ENCODE assay signal across 8 cellular contexts in the genomic region with DNA sequence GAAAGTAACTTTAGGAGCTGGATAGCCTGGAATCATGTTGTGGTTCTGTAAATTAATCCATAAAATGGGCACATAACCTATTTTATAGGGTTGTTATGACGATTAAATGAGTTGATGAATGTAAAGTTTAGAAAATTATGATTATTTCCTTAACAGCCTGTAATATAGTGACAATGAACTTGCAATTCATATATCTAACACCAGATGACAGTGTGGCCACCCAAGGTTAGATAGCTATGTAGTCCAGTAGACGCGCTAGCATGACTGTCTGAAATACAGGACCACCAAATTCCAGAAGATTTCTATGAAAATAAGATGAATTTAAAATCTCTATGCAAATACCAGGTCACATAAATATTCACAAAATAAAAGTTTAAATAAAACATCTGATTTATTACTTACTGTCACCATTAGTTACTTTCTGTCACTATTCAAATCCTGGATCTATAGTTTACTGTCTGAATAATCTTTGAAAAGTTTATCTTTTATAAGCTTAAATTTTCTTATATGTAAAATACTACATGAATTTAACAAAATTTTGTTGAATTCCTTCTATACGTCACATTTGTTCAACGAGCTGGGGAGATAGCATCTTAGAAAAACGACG. TPM values are rescaled to one million over a fixed set of nuclear protein-coding genes. Genes with fewer than 3 reads are reported as not detected.
DNase-seq lines count a peak whose midpoint lies in the region; ATAC-seq and TF ChIP-seq lines count a peak whose summit lies in the region.

No MANE protein-coding gene starts in this region.

- no peak overlapping the region for H3K4me3 ChIP-seq in AG04450 (ENCODE audit: low read depth, low read length)
- no peak overlapping the region for H3K4me3 ChIP-seq in Loucy (ENCODE audit: low read length, poor library complexity, severe bottlenecking)
- no peak overlapping the region for H3K4me3 ChIP-seq in upper lobe of left lung

- POLR2A ChIA-PET in AG04450 (lab: Yijun Ruan, JAX) (no interaction called here), HEK293T (lab: Yijun Ruan, JAX) (no interaction called here)

- no peaks in the 10 kb centered on the region for H3K4me1 ChIP-seq in Loucy (ENCODE audit: insufficient read depth, low read length, poor library complexity, severe bottlenecking)
- H3K4me1 ChIP-seq in upper lobe of left lung = no peaks in the 10 kb centered on the region

- no peaks in the 10 kb centered on the region for H3K27me3 Mint-ChIP-seq in activated naive CD8-positive, alpha-beta T cell treated with anti-CD3 and anti-CD28 coated beads, Interleukin-2, amount 50 U/mL, for 24 hours

- H4K20me1 ChIP-seq in Loucy (ENCODE audit: insufficient read depth, low read length, poor library complexity, severe bottlenecking) = no peaks in the 10 kb centered on the region

- TF ChIP-seq CTCF in AG04450 (IDR thresholded peaks at IDR 0.05; ENCODE audit: low read depth, low read length) (peak; percentile 93), Loucy (conservative IDR thresholded peaks at IDR 0.05; ENCODE audit: low read length) (peak; percentile 65), upper lobe of left lung (IDR thresholded peaks at IDR 0.05) (peak; percentile 38 to 84 (median 75))

- no peaks in the 10 kb centered on the region for H3F3A ChIP-seq in Loucy (ENCODE audit: low read depth)

- no peak overlapping the region for H3K27ac ChIP-seq in AG04450 (ENCODE audit: low read depth, low read length)
- H3K27ac ChIP-seq in upper lobe of left lung = no peak overlapping the region

- H3K9me2 ChIP-seq in Loucy (replicated peaks; ENCODE audit: low read depth, low read length) = no peaks in the 10 kb centered on the region

- no peak overlapping the region for H3K4me2 ChIP-seq in Loucy (ENCODE audit: low read depth, low read length, poor library complexity, severe bottlenecking)

- peak; percentile 78 for ATAC-seq in activated naive CD8-positive, alpha-beta T cell treated with anti-CD3 and anti-CD28 coated beads, Interleukin-2, amount 50 U/mL, for 24 hours
- ATAC-seq in upper lobe of left lung (ENCODE audit: low FRiP score in 2 of 2) = peak in 1 of 2 donors; percentile 86

- TF ChIP-seq POLR2A in upper lobe of left lung (IDR thresholded peaks at IDR 0.05) = no peak

- H3K4me3 Mint-ChIP-seq in activated naive CD8-positive, alpha-beta T cell treated with anti-CD3 and anti-CD28 coated beads, Interleukin-2, amount 50 U/mL, for 24 hours = no peak overlapping the region

- no peaks in the 10 kb centered on the region for H3K79me2 ChIP-seq in Loucy (ENCODE audit: insufficient read depth, low read length)

- H3K27me3 ChIP-seq in AG04450 (ENCODE audit: control insufficient read depth, insufficient read depth, low read length) (no peaks in the 10 kb centered on the region), Loucy (ENCODE audit: insufficient read depth, low read length, poor library complexity, severe bottlenecking) (no peaks in the 10 kb centered on the region), upper lobe of left lung (no peaks in the 10 kb centered on the region)

- CTCF ChIA-PET in AG04450 (lab: Charles Lee) (interaction anchor here (0.8 to 2.6 kb wide), 17 partner anchors 9 to 323 kb away, joined by 3 to 125 read pairs (median 5); a partner anchor contains a TSS), HEK293T (lab: Yijun Ruan, JAX) (interaction anchor here (0.6 to 1.1 kb wide), 6 partner anchors 8 to 936 kb away, joined by 3 read pairs; a partner anchor contains a TSS)

- no peak overlapping the region for H3K9ac ChIP-seq in Loucy (ENCODE audit: low read depth, low read length, poor library complexity, severe bottlenecking)

- no peak overlapping the region for H3K27ac Mint-ChIP-seq in activated naive CD8-positive, alpha-beta T cell treated with anti-CD3 and anti-CD28 coated beads, Interleukin-2, amount 50 U/mL, for 24 hours

- H3K9me3 ChIP-seq in AG04450 (ENCODE audit: control insufficient read depth, insufficient read depth, low read length) (no peaks in the 10 kb centered on the region), Loucy (ENCODE audit: insufficient read depth, low read depth, low read length) (no peaks in the 10 kb centered on the region), upper lobe of left lung (no peaks in the 10 kb centered on the region)

- no peaks in the 10 kb centered on the region for H3K9me3 Mint-ChIP-seq in activated naive CD8-positive, alpha-beta T cell treated with anti-CD3 and anti-CD28 coated beads, Interleukin-2, amount 50 U/mL, for 24 hours

- no peak overlapping the region for H2AFZ ChIP-seq in Loucy (ENCODE audit: low read length)

- no peaks in the 10 kb centered on the region for H3K4me1 Mint-ChIP-seq in activated naive CD8-positive, alpha-beta T cell treated with anti-CD3 and anti-CD28 coated beads, Interleukin-2, amount 50 U/mL, for 24 hours

- H3K36me3 ChIP-seq in Loucy (ENCODE audit: insufficient read depth, low read length) (no peaks in the 10 kb centered on the region), upper lobe of left lung (no peaks in the 10 kb centered on the region)

- DNase-seq in AG04450 (ENCODE audit: low read depth, low spot score) (no peak), GM03348 (ENCODE audit: low spot score) (peak; percentile 23), HEK293T (ENCODE audit: extremely low spot score) (peak; percentile 36), inferior parietal cortex (ENCODE audit: extremely low spot score) (peak; percentile 49), upper lobe of left lung (peak in 1 of 2 donors; percentile 34), UCSD-AML1 (lab: John Stamatoyannopoulos, UW; ENCODE audit: unreplicated experiment) (no peak)
- DNase-seq in activated naive CD8-positive, alpha-beta T cell treated with anti-CD3 and anti-CD28 coated beads, Interleukin-2, amount 50 U/mL, for 24 hours = no peak

- no peak for TF ChIP-seq EP300 in upper lobe of left lung (IDR thresholded peaks at IDR 0.05)

- WGBS in upper lobe of left lung, 2 donors = 77% methylated on average over 7 of the region's 7 CpGs

- H3K36me3 Mint-ChIP-seq in activated naive CD8-positive, alpha-beta T cell treated with anti-CD3 and anti-CD28 coated beads, Interleukin-2, amount 50 U/mL, for 24 hours (ENCODE audit: low read depth) = no peaks in the 10 kb centered on the region

TF ChIP-seq in HEK293T, 16 proteins besides CTCF, POLR2A, EP300 and RAD21:
- TF ChIP-seq ZNF384 (IDR thresholded peaks at IDR 0.05) (no peak), FOXM1 (IDR thresholded peaks at IDR 0.05; ENCODE audit: borderline replicate concordance) (no peak), HDGF (IDR thresholded peaks at IDR 0.05; ENCODE audit: borderline replicate concordance) (no peak), CTBP1 (IDR thresholded peaks at IDR 0.05; ENCODE audit: borderline replicate concordance) (no peak), TARDBP (IDR thresholded peaks at IDR 0.05) (no peak), FOXK2 (IDR thresholded peaks at IDR 0.05) (no peak), BHLHE40 (IDR thresholded peaks at IDR 0.05; ENCODE audit: borderline replicate concordance) (no peak), SP1 (IDR thresholded peaks at IDR 0.05) (no peak), LEF1 (IDR thresholded peaks at IDR 0.05; ENCODE audit: borderline replicate concordance) (no peak), NFRKB (IDR thresholded peaks at IDR 0.05) (no peak), FOXA1 (IDR thresholded peaks at IDR 0.05) (no peak), ELF4 (IDR thresholded peaks at IDR 0.05) (no peak), SUZ12 (IDR thresholded peaks at IDR 0.05) (no peak), ARNT (IDR thresholded peaks at IDR 0.05) (no peak), L3MBTL2 (conservative IDR thresholded peaks at IDR 0.05) (no peak)
- TF ChIP-seq, protein P1, sequence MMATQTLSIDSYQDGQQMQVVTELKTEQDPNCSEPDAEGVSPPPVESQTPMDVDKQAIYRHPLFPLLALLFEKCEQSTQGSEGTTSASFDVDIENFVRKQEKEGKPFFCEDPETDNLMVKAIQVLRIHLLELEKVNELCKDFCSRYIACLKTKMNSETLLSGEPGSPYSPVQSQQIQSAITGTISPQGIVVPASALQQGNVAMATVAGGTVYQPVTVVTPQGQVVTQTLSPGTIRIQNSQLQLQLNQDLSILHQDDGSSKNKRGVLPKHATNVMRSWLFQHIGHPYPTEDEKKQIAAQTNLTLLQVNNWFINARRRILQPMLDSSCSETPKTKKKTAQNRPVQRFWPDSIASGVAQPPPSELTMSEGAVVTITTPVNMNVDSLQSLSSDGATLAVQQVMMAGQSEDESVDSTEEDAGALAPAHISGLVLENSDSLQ (IDR thresholded peaks at IDR 0.05) = no peak

RNA-seq across cellular contexts. Expression of a gene that starts 26.1 kb away (rescaled TPM):
- polyA plus RNA-seq in AG04450 (2011; rRNA removed) = 5.3 and 6.3 TPM in 2 replicates
- 7.7 and 8.3 TPM in 2 replicates for polyA minus RNA-seq in AG04450 (2011; rRNA and poly(A)+ RNA removed)
- 10 to 100 TPM in 1 of 6 donors, 1 to 10 TPM in 5; 2.6 to 12.5 (median 6.8) TPM for total RNA-seq in upper lobe of left lung

Comparison
In these comparisons a context has a peak if more than half of its experiments do, and no peak if none do; other contexts are left out.
1. DNase-seq: peak in GM03348 (single experiment), HEK293T (single experiment) and inferior parietal cortex (single experiment); none in AG04450 (single experiment), activated naive CD8-positive, alpha-beta T cell treated with anti-CD3 and anti-CD28 coated beads, Interleukin-2, amount 50 U/mL, for 24 hours (single experiment) and UCSD-AML1 (single experiment).
2. Peak in every context shown above with its lines, with median percentiles within 50 percentile points of each other: CTCF ChIP-seq.